Comparison of ENCODE assay signal across 1 cellular context in the genomic region with DNA sequence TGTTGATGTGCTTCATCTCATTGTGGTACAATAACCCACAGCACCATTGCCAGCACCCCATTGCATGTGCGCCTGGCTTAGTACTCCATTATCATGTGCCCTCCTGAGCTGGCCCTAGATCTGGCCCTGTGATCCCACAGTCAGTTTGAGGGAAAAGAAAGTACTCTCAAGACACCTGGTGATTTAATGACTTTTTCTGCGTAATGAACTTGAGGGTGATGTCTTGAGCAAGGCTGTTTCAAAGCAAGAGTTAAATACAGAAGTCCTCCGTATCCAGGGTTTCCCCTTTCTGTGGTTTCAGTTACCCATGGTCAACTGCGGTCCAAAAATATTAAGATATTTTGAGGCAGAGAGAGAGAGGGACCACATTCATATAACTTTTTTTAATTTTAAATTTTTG.
A peak's percentile ranks its signal among the peaks of the same experiment; 100 is the strongest.
TF ChIP-seq lines count a peak whose summit lies in the region.

No MANE protein-coding gene starts in this region.

TF ChIP-seq in GM12878, 131 proteins besides CTCF, POLR2A, EP300 and RAD21 (continues in another document):
- TF ChIP-seq, protein P1, sequence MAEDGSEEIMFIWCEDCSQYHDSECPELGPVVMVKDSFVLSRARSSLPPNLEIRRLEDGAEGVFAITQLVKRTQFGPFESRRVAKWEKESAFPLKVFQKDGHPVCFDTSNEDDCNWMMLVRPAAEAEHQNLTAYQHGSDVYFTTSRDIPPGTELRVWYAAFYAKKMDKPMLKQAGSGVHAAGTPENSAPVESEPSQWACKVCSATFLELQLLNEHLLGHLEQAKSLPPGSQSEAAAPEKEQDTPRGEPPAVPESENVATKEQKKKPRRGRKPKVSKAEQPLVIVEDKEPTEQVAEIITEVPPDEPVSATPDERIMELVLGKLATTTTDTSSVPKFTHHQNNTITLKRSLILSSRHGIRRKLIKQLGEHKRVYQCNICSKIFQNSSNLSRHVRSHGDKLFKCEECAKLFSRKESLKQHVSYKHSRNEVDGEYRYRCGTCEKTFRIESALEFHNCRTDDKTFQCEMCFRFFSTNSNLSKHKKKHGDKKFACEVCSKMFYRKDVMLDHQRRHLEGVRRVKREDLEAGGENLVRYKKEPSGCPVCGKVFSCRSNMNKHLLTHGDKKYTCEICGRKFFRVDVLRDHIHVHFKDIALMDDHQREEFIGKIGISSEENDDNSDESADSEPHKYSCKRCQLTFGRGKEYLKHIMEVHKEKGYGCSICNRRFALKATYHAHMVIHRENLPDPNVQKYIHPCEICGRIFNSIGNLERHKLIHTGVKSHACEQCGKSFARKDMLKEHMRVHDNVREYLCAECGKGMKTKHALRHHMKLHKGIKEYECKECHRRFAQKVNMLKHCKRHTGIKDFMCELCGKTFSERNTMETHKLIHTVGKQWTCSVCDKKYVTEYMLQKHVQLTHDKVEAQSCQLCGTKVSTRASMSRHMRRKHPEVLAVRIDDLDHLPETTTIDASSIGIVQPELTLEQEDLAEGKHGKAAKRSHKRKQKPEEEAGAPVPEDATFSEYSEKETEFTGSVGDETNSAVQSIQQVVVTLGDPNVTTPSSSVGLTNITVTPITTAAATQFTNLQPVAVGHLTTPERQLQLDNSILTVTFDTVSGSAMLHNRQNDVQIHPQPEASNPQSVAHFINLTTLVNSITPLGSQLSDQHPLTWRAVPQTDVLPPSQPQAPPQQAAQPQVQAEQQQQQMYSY (CRISPR knock-in tag; IDR thresholded peaks at IDR 0.05): no peak
- TF ChIP-seq MAX (IDR thresholded peaks at IDR 0.05; ENCODE audit: low read depth, low read length) (no peak), RAD51 (IDR thresholded peaks at IDR 0.05) (peak; percentile 37), TAF1 (IDR thresholded peaks at IDR 0.05; ENCODE audit: borderline replicate concordance, low read depth, low read length) (0 out of 2 replicates have a peak, but pooled peaks have one; percentile 39), PML (IDR thresholded peaks at IDR 0.05; ENCODE audit: low read length) (peak; percentile 82; the same call in 1 of the 2 replicates), EZH2 (IDR thresholded peaks at IDR 0.05; ENCODE audit: borderline replicate concordance, control insufficient read depth, low read depth, low read length) (no peak), CHD4 (IDR thresholded peaks at IDR 0.05) (no peak), E2F4 (IDR thresholded peaks at IDR 0.05; ENCODE audit: low read depth, low read length) (no peak), FOXM1 (IDR thresholded peaks at IDR 0.05; ENCODE audit: low read depth, low read length) (peak; percentile 91), ZNF217 (IDR thresholded peaks at IDR 0.05) (no peak), HDAC2 (IDR thresholded peaks at IDR 0.05) (no peak), NR2F1 (conservative IDR thresholded peaks at IDR 0.05) (peak; percentile 50; the same call in 1 of the 2 replicates), ESRRA (IDR thresholded peaks at IDR 0.05; ENCODE audit: low read length) (no peak), RBBP5 (conservative IDR thresholded peaks at IDR 0.05) (no peak), IKZF2 (IDR thresholded peaks at IDR 0.05) (peak; percentile 60 to 74; a peak in 2 of 4 replicates), SPI1 (IDR thresholded peaks at IDR 0.05; ENCODE audit: borderline replicate concordance, insufficient read depth, low read depth, low read length) (peak; percentile 86), HDGF (IDR thresholded peaks at IDR 0.05) (no peak), SRF (IDR thresholded peaks at IDR 0.05; ENCODE audit: low read depth in 2 of 2, low read length in 2 of 2) (no peak), KDM1A (IDR thresholded peaks at IDR 0.05; ENCODE audit: borderline replicate concordance) (no peak), RELB (IDR thresholded peaks at IDR 0.05; ENCODE audit: low read depth) (peak; percentile 82), RELA (IDR thresholded peaks at IDR 0.05; ENCODE audit: borderline replicate concordance, partially characterized antibody) (peak; percentile 43), TCF12 (IDR thresholded peaks at IDR 0.05; ENCODE audit: low read depth, low read length) (peak; percentile 79), MXI1 (IDR thresholded peaks at IDR 0.05; ENCODE audit: low read depth, low read length) (no peak), YBX1 (IDR thresholded peaks at IDR 0.05) (no peak), NFYA (IDR thresholded peaks at IDR 0.05; ENCODE audit: borderline replicate concordance, low read depth, low read length) (no peak), MTA3 (IDR thresholded peaks at IDR 0.05; ENCODE audit: borderline replicate concordance, low read length) (peak; percentile 86; the same call in 1 of the 2 replicates), ZSCAN29 (IDR thresholded peaks at IDR 0.05) (no peak), SMAD1 (IDR thresholded peaks at IDR 0.05; ENCODE audit: low read depth, partially characterized antibody) (no peak), MTA2 (IDR thresholded peaks at IDR 0.05; ENCODE audit: low read depth) (peak; percentile 94), POLR2AphosphoS2 (IDR thresholded peaks at IDR 0.05; ENCODE audit: low read depth, low read length) (no peak), YY1 (IDR thresholded peaks at IDR 0.05; ENCODE audit: low read depth, low read length) (no peak), MEF2B (IDR thresholded peaks at IDR 0.05; ENCODE audit: partially characterized antibody, poor library complexity, severe bottlenecking) (no peak), ZBTB11 (CRISPR knock-in tag; IDR thresholded peaks at IDR 0.05) (no peak), ZBTB33 (IDR thresholded peaks at IDR 0.05) (no peak), TCF3 (IDR thresholded peaks at IDR 0.05; ENCODE audit: borderline replicate concordance, insufficient read depth, low read depth, low read length) (peak; percentile 44; the same call in 1 of the 2 replicates), NRF1 (conservative IDR thresholded peaks at IDR 0.05; ENCODE audit: low read depth, low read length) (no peak), GATAD2B (conservative IDR thresholded peaks at IDR 0.05; ENCODE audit: low read depth) (no peak), FOXK2 (IDR thresholded peaks at IDR 0.05) (no peak), STAT3 (IDR thresholded peaks at IDR 0.05; ENCODE audit: low read depth, low read length) (no peak)
- TF ChIP-seq, protein P2, sequence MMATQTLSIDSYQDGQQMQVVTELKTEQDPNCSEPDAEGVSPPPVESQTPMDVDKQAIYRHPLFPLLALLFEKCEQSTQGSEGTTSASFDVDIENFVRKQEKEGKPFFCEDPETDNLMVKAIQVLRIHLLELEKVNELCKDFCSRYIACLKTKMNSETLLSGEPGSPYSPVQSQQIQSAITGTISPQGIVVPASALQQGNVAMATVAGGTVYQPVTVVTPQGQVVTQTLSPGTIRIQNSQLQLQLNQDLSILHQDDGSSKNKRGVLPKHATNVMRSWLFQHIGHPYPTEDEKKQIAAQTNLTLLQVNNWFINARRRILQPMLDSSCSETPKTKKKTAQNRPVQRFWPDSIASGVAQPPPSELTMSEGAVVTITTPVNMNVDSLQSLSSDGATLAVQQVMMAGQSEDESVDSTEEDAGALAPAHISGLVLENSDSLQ (IDR thresholded peaks at IDR 0.05): no peak
- TF ChIP-seq, protein P3, sequence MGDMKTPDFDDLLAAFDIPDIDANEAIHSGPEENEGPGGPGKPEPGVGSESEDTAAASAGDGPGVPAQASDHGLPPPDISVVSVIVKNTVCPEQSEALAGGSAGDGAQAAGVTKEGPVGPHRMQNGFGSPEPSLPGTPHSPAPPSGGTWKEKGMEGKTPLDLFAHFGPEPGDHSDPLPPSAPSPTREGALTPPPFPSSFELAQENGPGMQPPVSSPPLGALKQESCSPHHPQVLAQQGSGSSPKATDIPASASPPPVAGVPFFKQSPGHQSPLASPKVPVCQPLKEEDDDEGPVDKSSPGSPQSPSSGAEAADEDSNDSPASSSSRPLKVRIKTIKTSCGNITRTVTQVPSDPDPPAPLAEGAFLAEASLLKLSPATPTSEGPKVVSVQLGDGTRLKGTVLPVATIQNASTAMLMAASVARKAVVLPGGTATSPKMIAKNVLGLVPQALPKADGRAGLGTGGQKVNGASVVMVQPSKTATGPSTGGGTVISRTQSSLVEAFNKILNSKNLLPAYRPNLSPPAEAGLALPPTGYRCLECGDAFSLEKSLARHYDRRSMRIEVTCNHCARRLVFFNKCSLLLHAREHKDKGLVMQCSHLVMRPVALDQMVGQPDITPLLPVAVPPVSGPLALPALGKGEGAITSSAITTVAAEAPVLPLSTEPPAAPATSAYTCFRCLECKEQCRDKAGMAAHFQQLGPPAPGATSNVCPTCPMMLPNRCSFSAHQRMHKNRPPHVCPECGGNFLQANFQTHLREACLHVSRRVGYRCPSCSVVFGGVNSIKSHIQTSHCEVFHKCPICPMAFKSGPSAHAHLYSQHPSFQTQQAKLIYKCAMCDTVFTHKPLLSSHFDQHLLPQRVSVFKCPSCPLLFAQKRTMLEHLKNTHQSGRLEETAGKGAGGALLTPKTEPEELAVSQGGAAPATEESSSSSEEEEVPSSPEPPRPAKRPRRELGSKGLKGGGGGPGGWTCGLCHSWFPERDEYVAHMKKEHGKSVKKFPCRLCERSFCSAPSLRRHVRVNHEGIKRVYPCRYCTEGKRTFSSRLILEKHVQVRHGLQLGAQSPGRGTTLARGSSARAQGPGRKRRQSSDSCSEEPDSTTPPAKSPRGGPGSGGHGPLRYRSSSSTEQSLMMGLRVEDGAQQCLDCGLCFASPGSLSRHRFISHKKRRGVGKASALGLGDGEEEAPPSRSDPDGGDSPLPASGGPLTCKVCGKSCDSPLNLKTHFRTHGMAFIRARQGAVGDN (IDR thresholded peaks at IDR 0.05): no peak
- TF ChIP-seq, protein P4, sequence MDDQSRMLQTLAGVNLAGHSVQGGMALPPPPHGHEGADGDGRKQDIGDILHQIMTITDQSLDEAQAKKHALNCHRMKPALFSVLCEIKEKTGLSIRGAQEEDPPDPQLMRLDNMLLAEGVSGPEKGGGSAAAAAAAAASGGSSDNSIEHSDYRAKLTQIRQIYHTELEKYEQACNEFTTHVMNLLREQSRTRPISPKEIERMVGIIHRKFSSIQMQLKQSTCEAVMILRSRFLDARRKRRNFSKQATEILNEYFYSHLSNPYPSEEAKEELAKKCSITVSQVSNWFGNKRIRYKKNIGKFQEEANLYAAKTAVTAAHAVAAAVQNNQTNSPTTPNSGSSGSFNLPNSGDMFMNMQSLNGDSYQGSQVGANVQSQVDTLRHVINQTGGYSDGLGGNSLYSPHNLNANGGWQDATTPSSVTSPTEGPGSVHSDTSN (IDR thresholded peaks at IDR 0.05; ENCODE audit: insufficient replicate concordance, low read depth, low read length): no peak
